ENCODE assay signal across 15 cellular contexts in the genomic region with DNA sequence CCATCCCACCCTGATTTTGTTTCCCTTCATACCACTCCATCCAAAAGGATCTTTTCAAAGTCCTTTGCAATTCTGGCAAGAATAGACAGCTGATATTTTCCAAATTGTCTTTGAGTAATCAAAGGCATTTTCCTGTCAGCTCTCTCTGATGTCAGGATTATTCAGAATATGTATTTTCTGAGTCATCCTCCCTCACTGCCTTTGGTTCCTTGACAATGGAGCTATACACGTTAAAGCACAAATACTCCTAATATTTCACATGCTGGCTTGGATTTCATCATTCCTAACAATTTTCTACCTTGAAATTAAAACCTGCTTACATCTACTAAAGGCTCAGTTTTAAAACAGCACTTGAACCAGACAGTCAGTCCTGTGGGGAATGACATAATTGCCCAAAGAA.
DNase-seq lines count a peak whose midpoint lies in the region; ATAC-seq and TF ChIP-seq lines count a peak whose summit lies in the region.
"Had no signal": no experiment of that assay in that cellular context is flagged by ENCODE, and none has a peak within 500 bp of the region (broad histone marks: within the 10 kb centered on the region; RNA-seq: fewer than 3 reads in every experiment).

No MANE protein-coding gene starts in this region.

- H3K27ac ChIP-seq in foreskin keratinocyte (peak overlapping the region; percentile 7), upper lobe of left lung (no peak overlapping the region), substantia nigra (ENCODE audit: low read depth, low read length, poor library complexity, severe bottlenecking) (no peak overlapping the region)
- H3K27ac ChIP-seq: Peyer's patch had no signal

- TF ChIP-seq EP300 in upper lobe of left lung (IDR thresholded peaks at IDR 0.05): no peak

- peaks cover 29% of the 10 kb centered on the region for H3K27me3 Mint-ChIP-seq in activated naive CD8-positive, alpha-beta T cell treated with anti-CD3 and anti-CD28 coated beads for 36 hours

- H3K4me1 Mint-ChIP-seq in activated naive CD8-positive, alpha-beta T cell treated with anti-CD3 and anti-CD28 coated beads for 36 hours: peaks cover 31% of the 10 kb centered on the region

- TF ChIP-seq CTCF in foreskin keratinocyte (conservative IDR thresholded peaks at IDR 0.05): no peak
- TF ChIP-seq CTCF in upper lobe of left lung (IDR thresholded peaks at IDR 0.05): no peak

- WGBS in upper lobe of left lung, 2 donors: 57 to 79% methylated on average over 1 of the region's 1 CpG

- H3K27ac Mint-ChIP-seq in activated naive CD8-positive, alpha-beta T cell treated with anti-CD3 and anti-CD28 coated beads for 36 hours: peak overlapping the region; percentile 88
- H3K27ac Mint-ChIP-seq: dendritic cell treated with granulocyte-macrophage colony-stimulating factor and Interleukin-4, amounts not matched to agents 40 ng/mL and 50 ng/mL, for 4 days; progenitor cell of endocrine pancreas had no signal

- no peak overlapping the region for H3K4me3 ChIP-seq in upper lobe of left lung
- H3K4me3 ChIP-seq: Peyer's patch had no signal

- peaks cover 11% of the 10 kb centered on the region for H3K4me1 ChIP-seq in foreskin keratinocyte
- peaks cover 0 to 4% (median 0%) of the 10 kb centered on the region in 4 donors for H3K4me1 ChIP-seq in upper lobe of left lung
- H3K4me1 ChIP-seq: Peyer's patch had no signal

- no peak for TF ChIP-seq POLR2A in upper lobe of left lung (IDR thresholded peaks at IDR 0.05)

- no peaks in the 10 kb centered on the region for H3K9me3 ChIP-seq in upper lobe of left lung
- H3K9me3 ChIP-seq: Peyer's patch had no signal

- H3K9me3 Mint-ChIP-seq in activated naive CD8-positive, alpha-beta T cell treated with anti-CD3 and anti-CD28 coated beads for 36 hours: peaks cover 12% of the 10 kb centered on the region
- H3K9me3 Mint-ChIP-seq: naive B cell had no signal

- DNase-seq in AG08396 (ENCODE audit: low spot score) (peak; percentile 29), HPDE6-E6E7 (ENCODE audit: extremely low spot score) (peak; percentile 47), foreskin keratinocyte (peak; percentile 65 to 78), upper lobe of left lung (no peak), substantia nigra (lab: John Stamatoyannopoulos, UW) (no peak), hypothalamus (lab: John Stamatoyannopoulos, UW) (no peak), NCI-H2227 treated with DMSO at 0.1 percent for 48 hours (lab: John Stamatoyannopoulos, UW) (no peak)
- no peak for DNase-seq in activated naive CD8-positive, alpha-beta T cell treated with anti-CD3 and anti-CD28 coated beads for 36 hours
- DNase-seq: anterior cingulate cortex, GF-D8, naive B cell, NCI-H2081, Peyer's patch had no signal

- ATAC-seq in foreskin keratinocyte (peak; percentile 92), upper lobe of left lung (ENCODE audit: low FRiP score in 2 of 2) (no peak)

- no peak overlapping the region for H3K4me3 Mint-ChIP-seq in activated naive CD8-positive, alpha-beta T cell treated with anti-CD3 and anti-CD28 coated beads for 36 hours
- H3K4me3 Mint-ChIP-seq: dendritic cell treated with granulocyte-macrophage colony-stimulating factor and Interleukin-4, amounts not matched to agents 40 ng/mL and 50 ng/mL, for 4 days; naive B cell had no signal

- no peaks in the 10 kb centered on the region for H3K27me3 ChIP-seq in foreskin keratinocyte
- H3K27me3 ChIP-seq in upper lobe of left lung: no peaks in the 10 kb centered on the region
- H3K27me3 ChIP-seq: Peyer's patch had no signal

- H3K36me3 Mint-ChIP-seq in activated naive CD8-positive, alpha-beta T cell treated with anti-CD3 and anti-CD28 coated beads for 36 hours: peaks cover 10% of the 10 kb centered on the region

- no peaks in the 10 kb centered on the region for H3K36me3 ChIP-seq in upper lobe of left lung
- H3K36me3 ChIP-seq: Peyer's patch had no signal

Comparison
In these comparisons a context has a peak if more than half of its experiments do, and no peak if none do; other contexts are left out.
1. DNase-seq: peak in AG08396 (single experiment), HPDE6-E6E7 (single experiment) and foreskin keratinocyte (2 of 2); none in activated naive CD8-positive, alpha-beta T cell treated with anti-CD3 and anti-CD28 coated beads for 36 hours (single experiment), upper lobe of left lung (0 of 2), substantia nigra (0 of 49), hypothalamus (0 of 51) and NCI-H2227 treated with DMSO at 0.1 percent for 48 hours (single experiment).